In the genomic region with DNA sequence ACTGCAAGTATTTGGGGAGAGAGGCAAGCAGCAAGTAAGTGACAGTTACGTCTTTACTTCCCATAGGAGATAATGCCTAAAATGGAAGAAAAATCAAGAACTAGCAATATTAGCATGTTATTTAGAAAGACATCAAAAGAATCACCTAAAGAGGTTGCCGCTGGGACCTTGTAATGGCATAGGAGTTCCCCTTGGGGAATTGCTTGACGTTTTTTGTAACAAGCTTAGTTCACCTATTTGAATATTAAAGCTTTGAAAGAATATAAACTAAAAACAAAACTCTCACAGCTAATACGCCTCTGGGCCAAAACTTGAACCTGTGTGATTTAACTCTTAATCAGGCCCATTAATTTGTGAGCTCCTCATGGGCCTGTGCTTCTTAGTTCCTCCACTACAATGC, we compare ENCODE assay signal across 1 cellular context.
TF ChIP-seq lines count a peak whose summit lies in the region.

No MANE protein-coding gene starts in this region.

TF ChIP-seq in WTC11, 78 proteins besides CTCF, POLR2A, EP300 and RAD21 (continued from another document):
- TF ChIP-seq, protein P1, sequence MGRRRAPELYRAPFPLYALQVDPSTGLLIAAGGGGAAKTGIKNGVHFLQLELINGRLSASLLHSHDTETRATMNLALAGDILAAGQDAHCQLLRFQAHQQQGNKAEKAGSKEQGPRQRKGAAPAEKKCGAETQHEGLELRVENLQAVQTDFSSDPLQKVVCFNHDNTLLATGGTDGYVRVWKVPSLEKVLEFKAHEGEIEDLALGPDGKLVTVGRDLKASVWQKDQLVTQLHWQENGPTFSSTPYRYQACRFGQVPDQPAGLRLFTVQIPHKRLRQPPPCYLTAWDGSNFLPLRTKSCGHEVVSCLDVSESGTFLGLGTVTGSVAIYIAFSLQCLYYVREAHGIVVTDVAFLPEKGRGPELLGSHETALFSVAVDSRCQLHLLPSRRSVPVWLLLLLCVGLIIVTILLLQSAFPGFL (CRISPR knock-in tag; IDR thresholded peaks at IDR 0.05; ENCODE audit: borderline replicate concordance), result no peak
- TF ChIP-seq, protein P2, sequence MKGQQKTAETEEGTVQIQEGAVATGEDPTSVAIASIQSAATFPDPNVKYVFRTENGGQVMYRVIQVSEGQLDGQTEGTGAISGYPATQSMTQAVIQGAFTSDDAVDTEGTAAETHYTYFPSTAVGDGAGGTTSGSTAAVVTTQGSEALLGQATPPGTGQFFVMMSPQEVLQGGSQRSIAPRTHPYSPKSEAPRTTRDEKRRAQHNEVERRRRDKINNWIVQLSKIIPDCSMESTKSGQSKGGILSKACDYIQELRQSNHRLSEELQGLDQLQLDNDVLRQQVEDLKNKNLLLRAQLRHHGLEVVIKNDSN (CRISPR knock-in tag; IDR thresholded peaks at IDR 0.05), result no peak
